In the genomic region with DNA sequence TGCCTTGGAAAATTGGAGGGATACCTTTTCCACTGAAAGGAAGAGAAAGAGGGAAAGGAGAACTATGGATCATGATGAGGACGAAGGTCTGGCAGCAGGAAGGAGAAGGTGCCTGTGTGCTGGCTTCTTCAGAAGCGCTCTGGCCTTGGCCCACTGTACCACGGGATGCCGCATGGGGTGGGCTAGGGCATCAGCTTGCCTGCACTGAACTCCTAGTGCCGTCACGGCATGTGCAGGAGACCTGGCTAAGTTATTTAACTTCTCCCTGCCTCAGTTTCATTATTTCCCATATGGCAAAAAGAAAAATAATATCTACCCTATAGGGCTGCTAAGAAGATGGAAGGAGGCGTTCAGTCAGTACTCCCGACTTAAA, we compare ENCODE assay signal across 25 cellular contexts. TPM values are rescaled to one million over a fixed set of nuclear protein-coding genes. Genes with fewer than 3 reads are reported as not detected.
A peak's percentile ranks its signal among the peaks of the same experiment; 100 is the strongest.
DNase-seq lines count a peak whose midpoint lies in the region; ATAC-seq and TF ChIP-seq lines count a peak whose summit lies in the region.
"Had no signal": no experiment of that assay in that cellular context is flagged by ENCODE, and none has a peak within 500 bp of the region (broad histone marks: within the 10 kb centered on the region; RNA-seq: fewer than 3 reads in every experiment).

No MANE protein-coding gene starts in this region.

- H3K4me2 ChIP-seq in H9 (ENCODE audit: insufficient read depth, insufficient read length, low read length) (no peak overlapping the region), smooth muscle cell (no peak overlapping the region)
- H3K4me2 ChIP-seq: KMS-11 had no signal

- H3K9ac ChIP-seq in H9 (ENCODE audit: extremely low read depth, insufficient read length, low read length) (no peak overlapping the region), smooth muscle cell (ENCODE audit: low read depth) (no peak overlapping the region)
- H3K9ac ChIP-seq: KMS-11 had no signal

- H3K36me3 ChIP-seq in adrenal gland (replicated peaks in 1 of 2) (peaks cover 0 to 91% of the 10 kb centered on the region in 2 donors), smooth muscle cell (ENCODE audit: low read depth) (peaks cover 3% of the 10 kb centered on the region)

- no peak for TF ChIP-seq POLR2A in adrenal gland (IDR thresholded peaks at IDR 0.05)

- H2AK5ac ChIP-seq in H9 (ENCODE audit: insufficient read length, low read length), result no peak overlapping the region

- intact Hi-C loops in adrenal gland (cut with DNase I), result no loop called here

- H2BK5ac ChIP-seq in H9 (ENCODE audit: insufficient read length, low read length), result no peak overlapping the region

- DNase-seq in T-helper 1 cell (no peak), H9 (no peak), adrenal gland (peak in 4 of 7 donors; percentile 47 to 64 (median 51)), NCI-H748 treated with DMSO at 0.1 percent for 48 hours (lab: John Stamatoyannopoulos, UW) (no peak), smooth muscle cell (lab: John Stamatoyannopoulos, UW; ENCODE audit: unreplicated experiment) (no peak)
- DNase-seq in stimulated activated effector memory CD8-positive, alpha-beta T cell treated with anti-CD3 and anti-CD28 coated beads, Interleukin-12 subunit alpha, Interleukin-12 subunit beta, amount 100 ng/mL, for 72 hours (ENCODE audit: low spot score in 2 of 2), result no peak
- DNase-seq: CD8-positive, alpha-beta T cell; DMS 273 treated with DMSO at 0.1 percent for 48 hours; DMS79; GF-D8; GOT3; HCEC 1CT; NCI-H1092; NCI-H1417 treated with DMSO at 0.1 percent for 48 hours; NCI-H187; NCI-H2081 treated with DMSO at 0.1 percent for 48 hours; NCI-H2171; NCI-H345; NCI-H510A treated with DMSO at 0.1 percent for 48 hours; SIG-M5 had no signal

- H3K23ac ChIP-seq in H9 (ENCODE audit: insufficient read length, low read depth, low read length), result no peak overlapping the region

- H3K4ac ChIP-seq in H9 (ENCODE audit: low read depth, low read length), result no peak overlapping the region

- H3K27ac ChIP-seq in H9 (ENCODE audit: insufficient read length, low read depth, low read length) (no peak overlapping the region), adrenal gland (peak overlapping the region in 4 of 5 donors; percentile 24 to 90 (median 54)), smooth muscle cell (ENCODE audit: low read depth) (no peak overlapping the region)
- H3K27ac ChIP-seq: 22Rv1, C4-2B, KMS-11 had no signal

- no CpG with 5 or more reads among the region's 8 CpGs for WGBS in H9 (ENCODE audit: extremely low coverage, insufficient read length, low lambda C conversion rate)
- 48 to 70% (median 57%) methylated on average over 8 of the region's 8 CpGs for WGBS in adrenal gland, 4 donors
- WGBS in smooth muscle cell (ENCODE audit: low lambda C conversion rate), result 99% methylated on average over 8 of the region's 8 CpGs

- H3K27me3 ChIP-seq in H9 (ENCODE audit: insufficient read depth, low read length) (no peaks in the 10 kb centered on the region), adrenal gland (no peaks in the 10 kb centered on the region), smooth muscle cell (ENCODE audit: low read depth) (no peaks in the 10 kb centered on the region)

- no peaks in the 10 kb centered on the region for H3K9me3 Mint-ChIP-seq in T-helper 1 cell treated with Interleukin-12 subunit alpha and Interleukin-12 subunit beta and Interleukin-4 antibody, amounts not matched to agents 30 μg/mL and 1 μg/mL, for 36 hours
- H3K9me3 Mint-ChIP-seq in H9, result no peaks in the 10 kb centered on the region
- H3K9me3 Mint-ChIP-seq in stimulated activated effector memory CD8-positive, alpha-beta T cell treated with anti-CD3 and anti-CD28 coated beads, Interleukin-12 subunit alpha, Interleukin-12 subunit beta, amount 100 ng/mL, for 72 hours, result no peaks in the 10 kb centered on the region
- H3K9me3 Mint-ChIP-seq: CD8-positive, alpha-beta T cell had no signal

- H3K14ac ChIP-seq in H9 (ENCODE audit: insufficient read depth, low read length), result no peak overlapping the region

- peak overlapping the region; percentile 16 for H3K27ac Mint-ChIP-seq in T-helper 1 cell treated with Interleukin-12 subunit alpha and Interleukin-12 subunit beta and Interleukin-4 antibody, amounts not matched to agents 30 μg/mL and 1 μg/mL, for 36 hours
- H3K27ac Mint-ChIP-seq in H9, result peak overlapping the region in 2 of 3 experiments; percentile 45 to 55; a peak in 2 of 7 replicates
- peak overlapping the region; percentile 79 for H3K27ac Mint-ChIP-seq in stimulated activated effector memory CD8-positive, alpha-beta T cell treated with anti-CD3 and anti-CD28 coated beads, Interleukin-12 subunit alpha, Interleukin-12 subunit beta, amount 100 ng/mL, for 72 hours
- H3K27ac Mint-ChIP-seq: B cell; CD8-positive, alpha-beta T cell had no signal

- H4K5ac ChIP-seq in H9 (ENCODE audit: insufficient read length, low read depth, low read length), result no peak overlapping the region

- no peak overlapping the region for H3K4me3 Mint-ChIP-seq in T-helper 1 cell treated with Interleukin-12 subunit alpha and Interleukin-12 subunit beta and Interleukin-4 antibody, amounts not matched to agents 30 μg/mL and 1 μg/mL, for 36 hours
- no peak overlapping the region for H3K4me3 Mint-ChIP-seq in H9
- H3K4me3 Mint-ChIP-seq in stimulated activated effector memory CD8-positive, alpha-beta T cell treated with anti-CD3 and anti-CD28 coated beads, Interleukin-12 subunit alpha, Interleukin-12 subunit beta, amount 100 ng/mL, for 72 hours, result no peak overlapping the region
- H3K4me3 Mint-ChIP-seq: B cell; CD8-positive, alpha-beta T cell had no signal

- no peak overlapping the region for H4K91ac ChIP-seq in H9 (ENCODE audit: insufficient read length, low read depth, low read length)

- no peaks in the 10 kb centered on the region for H3F3A ChIP-seq in smooth muscle cell (ENCODE audit: low read depth)

- H2BK120ac ChIP-seq in H9 (ENCODE audit: low read depth, low read length, poor library complexity, severe bottlenecking), result no peak overlapping the region

- no peaks in the 10 kb centered on the region for H3K79me1 ChIP-seq in H9 (ENCODE audit: insufficient read depth, low read depth, low read length, poor library complexity, severe bottlenecking)

- no peaks in the 10 kb centered on the region for H3K23me2 ChIP-seq in H9 (ENCODE audit: insufficient read length, low read depth, low read length, poor library complexity, severe bottlenecking)

- H3K27me3 Mint-ChIP-seq in T-helper 1 cell treated with Interleukin-12 subunit alpha and Interleukin-12 subunit beta and Interleukin-4 antibody, amounts not matched to agents 30 μg/mL and 1 μg/mL, for 36 hours (ENCODE audit: low read depth), result no peaks in the 10 kb centered on the region
- no peaks in the 10 kb centered on the region for H3K27me3 Mint-ChIP-seq in H9 (ENCODE audit: low read depth)
- H3K27me3 Mint-ChIP-seq: B cell had no signal

- H3K4me3 ChIP-seq in adrenal gland, result no peak overlapping the region
- no peak overlapping the region for H3K4me3 ChIP-seq in smooth muscle cell

- H3K9me3 ChIP-seq in H9 (ENCODE audit: control insufficient read depth, low read depth, low read length), result no peaks in the 10 kb centered on the region
- H3K9me3 ChIP-seq in adrenal gland (replicated peaks in 1 of 3), result no peaks in the 10 kb centered on the region
- no peaks in the 10 kb centered on the region for H3K9me3 ChIP-seq in smooth muscle cell (replicated peaks; ENCODE audit: low read depth)

- peaks cover 14% of the 10 kb centered on the region for H3K4me1 Mint-ChIP-seq in T-helper 1 cell treated with Interleukin-12 subunit alpha and Interleukin-12 subunit beta and Interleukin-4 antibody, amounts not matched to agents 30 μg/mL and 1 μg/mL, for 36 hours (ENCODE audit: low read depth)
- no peaks in the 10 kb centered on the region for H3K4me1 Mint-ChIP-seq in H9
- peaks cover 10% of the 10 kb centered on the region for H3K4me1 Mint-ChIP-seq in stimulated activated effector memory CD8-positive, alpha-beta T cell treated with anti-CD3 and anti-CD28 coated beads, Interleukin-12 subunit alpha, Interleukin-12 subunit beta, amount 100 ng/mL, for 72 hours
- H3K4me1 Mint-ChIP-seq: B cell had no signal

- no peak overlapping the region for H4K8ac ChIP-seq in H9 (replicated peaks; ENCODE audit: insufficient read length, low read depth, low read length)

- H4K20me1 ChIP-seq in H9 (ENCODE audit: control insufficient read depth, insufficient read depth, insufficient read length) (no peaks in the 10 kb centered on the region), smooth muscle cell (ENCODE audit: low read depth) (no peaks in the 10 kb centered on the region)

- no peak overlapping the region for H2BK12ac ChIP-seq in H9 (ENCODE audit: insufficient read length, low read depth, low read length)

- no peak overlapping the region for H2BK15ac ChIP-seq in H9 (ENCODE audit: low read depth, low read length)

- H3K36me3 Mint-ChIP-seq in T-helper 1 cell treated with Interleukin-12 subunit alpha and Interleukin-12 subunit beta and Interleukin-4 antibody, amounts not matched to agents 30 μg/mL and 1 μg/mL, for 36 hours (ENCODE audit: low read depth), result peaks cover 56% of the 10 kb centered on the region
- H3K36me3 Mint-ChIP-seq in H9 (ENCODE audit: insufficient read depth in 1 of 3, low read depth in 3 of 3), result peaks cover 57 to 96% (median 95%) of the 10 kb centered on the region in 3 experiments; a peak in 6 of 7 replicates
- H3K36me3 Mint-ChIP-seq in stimulated activated effector memory CD8-positive, alpha-beta T cell treated with anti-CD3 and anti-CD28 coated beads, Interleukin-12 subunit alpha, Interleukin-12 subunit beta, amount 100 ng/mL, for 72 hours, result peaks cover 96% of the 10 kb centered on the region

- TF ChIP-seq CTCF in H9 (conservative IDR thresholded peaks at IDR 0.05) (no peak), adrenal gland (IDR thresholded peaks at IDR 0.05) (no peak), smooth muscle cell (IDR thresholded peaks at IDR 0.05; ENCODE audit: borderline replicate concordance, insufficient read depth, poor library complexity, severe bottlenecking) (no peak)

- H3T11ph ChIP-seq in H9 (ENCODE audit: low read length), result no peak overlapping the region

- ATAC-seq in stimulated activated effector memory CD8-positive, alpha-beta T cell treated with anti-CD3 and anti-CD28 coated beads, Interleukin-12 subunit alpha, Interleukin-12 subunit beta, amount 100 ng/mL, for 72 hours, result no peak
- ATAC-seq: CD8-positive, alpha-beta T cell had no signal

- no peak overlapping the region for H3K56ac ChIP-seq in H9 (ENCODE audit: insufficient read length, low read depth, low read length)

- H2AFZ ChIP-seq in H9 (ENCODE audit: low read length) (no peak overlapping the region), smooth muscle cell (ENCODE audit: low read depth) (no peak overlapping the region)

- no peak overlapping the region for H3K18ac ChIP-seq in H9 (ENCODE audit: insufficient read length, low read depth, low read length)

- no peaks in the 10 kb centered on the region for H3K4me1 ChIP-seq in H9 (ENCODE audit: insufficient read depth, low read length)
- peaks cover 31 to 39% of the 10 kb centered on the region in 2 donors for H3K4me1 ChIP-seq in adrenal gland (replicated peaks in 1 of 2)
- no peaks in the 10 kb centered on the region for H3K4me1 ChIP-seq in smooth muscle cell (ENCODE audit: low read depth)

- H3K79me2 ChIP-seq in H9 (ENCODE audit: insufficient read depth, low read length) (no peaks in the 10 kb centered on the region), smooth muscle cell (ENCODE audit: low read depth) (no peaks in the 10 kb centered on the region)

- no peak overlapping the region for H2BK20ac ChIP-seq in H9 (ENCODE audit: low read depth, low read length, poor library complexity, severe bottlenecking)

RNA-seq across cellular contexts. Expression of a gene that starts 28.1 kb away (rescaled TPM):
- total RNA-seq in H9 (2021) (58.5 and 58.6 TPM in 2 replicates), adrenal gland (100 to 1,000 TPM in 6 of 8 donors, 10 to 100 TPM in 2; 74.5 to 309 (median 128) TPM), smooth muscle cell (75.2 and 82.9 TPM in 2 replicates)
- polyA plus RNA-seq in adrenal gland (10 to 100 TPM; 22.8 to 54.7 (median 24.0) TPM), smooth muscle cell (46.9 and 47.4 TPM in 2 replicates)

Comparison
In these comparisons a context has a peak if more than half of its experiments do, and no peak if none do; other contexts are left out.
1. H3K27ac Mint-ChIP-seq: peak in every context shown above with its lines; median percentile 79 in stimulated activated effector memory CD8-positive, alpha-beta T cell treated with anti-CD3 and anti-CD28 coated beads, Interleukin-12 subunit alpha, Interleukin-12 subunit beta, amount 100 ng/mL, for 72 hours; 50 in H9; 16 in T-helper 1 cell treated with Interleukin-12 subunit alpha and Interleukin-12 subunit beta and Interleukin-4 antibody, amounts not matched to agents 30 μg/mL and 1 μg/mL, for 36 hours.
2. DNase-seq: peak in adrenal gland (4 of 7); none in T-helper 1 cell (0 of 5), H9 (single experiment), stimulated activated effector memory CD8-positive, alpha-beta T cell treated with anti-CD3 and anti-CD28 coated beads, Interleukin-12 subunit alpha, Interleukin-12 subunit beta, amount 100 ng/mL, for 72 hours (0 of 2), NCI-H748 treated with DMSO at 0.1 percent for 48 hours (single experiment) and smooth muscle cell (single experiment).
3. H3K27ac ChIP-seq: peak in adrenal gland (4 of 5); none in H9 (single experiment) and smooth muscle cell (single experiment).